In genomic region chr20:44001667-44002596, GRCh38 we compare ENCODE assay signal across 13 cellular contexts.
DNase-seq lines count a peak whose midpoint lies in the region; ATAC-seq, FAIRE-seq and TF ChIP-seq lines count a peak whose summit lies in the region.
"Had no signal": no experiment of that assay in that cellular context is flagged by ENCODE, and none has a peak within 500 bp of the region (broad histone marks: within the 10 kb centered on the region; RNA-seq: fewer than 3 reads in every experiment).

No MANE protein-coding gene starts in this region.

- no peaks in the 10 kb centered on the region for H3K9me3 Mint-ChIP-seq in type B pancreatic cell
- H3K9me3 Mint-ChIP-seq: central memory CD8-positive, alpha-beta T cell had no signal

- no TSS peak for BruUV-seq in GM12878 (replicated peaks; lab: Mats Ljungman, UMichigan)

- TF ChIP-seq EP300 in GM12878 (IDR thresholded peaks at IDR 0.05; ENCODE audit: borderline replicate concordance in 1 of 2, control insufficient read depth in 1 of 2, low read depth in 2 of 2, low read length in 2 of 2), result peak in 1 of 2 experiments; percentile 6; a peak in 2 of 4 replicates

- RAD21 ChIA-PET in GM12878 (lab: Charles Lee; ENCODE audit: unreplicated experiment), result interaction anchor here (1.0 to 4.2 kb wide), 14 partner anchors 13 to 463 kb away, joined by 3 to 28 read pairs (median 3); no protein-coding TSS in a partner anchor

- intact Hi-C loops in GM12878 (cut with micrococcal nuclease; ENCODE audit: unreplicated experiment), result loop anchor here (1.0 to 5.0 kb wide), 2 partner anchors 80 to 251 kb away; no protein-coding TSS in a partner anchor

- H3K4me3 ChIP-seq in GM12878, result no peak overlapping the region
- H3K4me3 ChIP-seq: sigmoid colon had no signal

- H3K9ac ChIP-seq in GM12878 (ENCODE audit: control insufficient read depth, insufficient read depth, low read length), result no peak overlapping the region

- H3K9me3 ChIP-seq in GM12878 (replicated peaks; ENCODE audit: control insufficient read depth, insufficient read depth, low read length), result no peaks in the 10 kb centered on the region; the same call in 2 of the 3 replicates

- SMC1A ChIA-PET in GM12878 (lab: Charles Lee; ENCODE audit: uncharacterized antibody, unreplicated experiment), result interaction anchor here (0.7 to 3.6 kb wide), 15 partner anchors 12 to 269 kb away, joined by 3 to 17 read pairs (median 6); no protein-coding TSS in a partner anchor

- peaks cover 46% of the 10 kb centered on the region for H3K27me3 Mint-ChIP-seq in type B pancreatic cell

- CTCF ChIA-PET in GM12878 (lab: Yijun Ruan, JAX), result interaction anchor here (1.0 to 2.5 kb wide), 10 partner anchors 8 to 252 kb away, joined by 3 to 14 read pairs (median 4); no protein-coding TSS in a partner anchor

- in situ Hi-C loops in GM12878 (cut with MboI), result no loop called here

- H3K4me1 ChIP-seq in GM12878 (ENCODE audit: control insufficient read depth, insufficient read depth, low read length), result peaks cover 16% of the 10 kb centered on the region
- H3K4me1 ChIP-seq: sigmoid colon had no signal

- H3K36me3 Mint-ChIP-seq in type B pancreatic cell, result no peaks in the 10 kb centered on the region

- H3K79me2 ChIP-seq in GM12878 (ENCODE audit: control insufficient read depth, insufficient read depth, low read length), result no peaks in the 10 kb centered on the region

- TF ChIP-seq CTCF in GM12878 (IDR thresholded peaks at IDR 0.05 in 2 of 3, conservative IDR thresholded peaks at IDR 0.05 in 1 of 3; ENCODE audit: control insufficient read depth in 2 of 3, extremely low read depth in 1 of 3, insufficient read depth in 1 of 3, low read depth in 3 of 3, low read length in 3 of 3), result no peak
- no peak for TF ChIP-seq CTCF in type B pancreatic cell (conservative IDR thresholded peaks at IDR 0.05)

- H3K4me1 Mint-ChIP-seq in type B pancreatic cell (ENCODE audit: unreplicated experiment), result no peaks in the 10 kb centered on the region

- H3K27ac Mint-ChIP-seq in type B pancreatic cell, result no peak overlapping the region

- no peak overlapping the region for H2AFZ ChIP-seq in GM12878 (ENCODE audit: control insufficient read depth, low read depth, low read length)

- ATAC-seq in GM18499 (IDR thresholded peaks at IDR 0.05; ENCODE audit: insufficient read depth, unreplicated experiment) (peak; percentile 45), GM19025 (IDR thresholded peaks at IDR 0.05; ENCODE audit: low read depth, unreplicated experiment) (peak; percentile 72), HG02763 (IDR thresholded peaks at IDR 0.05; ENCODE audit: unreplicated experiment) (peak; percentile 75), GM12878 (peak; percentile 90)

- peak; percentile 74 for FAIRE-seq in GM12878 (lab: Jason Lieb, UNC)

- no peak for TF ChIP-seq RAD21 in GM12878 (IDR thresholded peaks at IDR 0.05; ENCODE audit: insufficient read depth, low read depth, low read length)

- H3K36me3 ChIP-seq in GM12878 (ENCODE audit: control insufficient read depth in 2 of 2, insufficient read depth in 2 of 2, low read length in 1 of 2), result peaks cover 0 to 2% of the 10 kb centered on the region in 2 experiments; a peak in 1 of 4 replicates
- H3K36me3 ChIP-seq: sigmoid colon had no signal

- no peak overlapping the region for H3K27ac ChIP-seq in GM12878 (ENCODE audit: control insufficient read depth, insufficient read depth)
- H3K27ac ChIP-seq: sigmoid colon, VCaP had no signal

- no peaks in the 10 kb centered on the region for H4K20me1 ChIP-seq in GM12878 (ENCODE audit: control insufficient read depth, insufficient read depth)

- POLR2A ChIA-PET in GM12878 (lab: Charles Lee), result interaction anchor here (1.1 to 1.6 kb wide), 5 partner anchors 16 to 85 kb away, joined by 3 to 5 read pairs (median 3); no protein-coding TSS in a partner anchor

- H3K27me3 ChIP-seq in GM12878 (replicated peaks in 1 of 2; ENCODE audit: control insufficient read depth in 2 of 2, insufficient read depth in 2 of 2, low read length in 1 of 2), result no peaks in the 10 kb centered on the region
- H3K27me3 ChIP-seq: sigmoid colon had no signal

- 0% methylated on average over 6 of the region's 6 CpGs for WGBS in GM12878 (ENCODE audit: insufficient coverage, insufficient replicate concordance, low lambda C conversion rate, missing lambda C conversion rate)

- no peak for TF ChIP-seq POLR2A in GM12878 (IDR thresholded peaks at IDR 0.05; ENCODE audit: low read depth, low read length)

- peak overlapping the region; percentile 46 for H3K4me2 ChIP-seq in GM12878 (ENCODE audit: control insufficient read depth, insufficient read depth)

- peak; percentile 74 for DNase-seq in GM12878 (ENCODE audit: low read depth, low spot score)
- no peak for DNase-seq in type B pancreatic cell (ENCODE audit: extremely low spot score, unreplicated experiment)
- DNase-seq in NK-92 treated with Interleukin-12 subunit alpha and Interleukin-12 subunit beta, amount 100 ng/mL, for 24 hours (lab: John Stamatoyannopoulos, UW), result no peak
- no peak for DNase-seq in anterior cingulate cortex (lab: John Stamatoyannopoulos, UW)
- DNase-seq: activated effector memory CD4-positive, alpha-beta T cell treated with Interleukin-2 at 50 U/mL for 16 hours; COR-L47; NCI-H2171; sigmoid colon had no signal

- no peak overlapping the region for H3K4me3 Mint-ChIP-seq in type B pancreatic cell
- H3K4me3 Mint-ChIP-seq: central memory CD8-positive, alpha-beta T cell had no signal

TF ChIP-seq in GM12878, 131 proteins besides CTCF, POLR2A, EP300 and RAD21 (continues in another document):
- TF ChIP-seq SIX5 (IDR thresholded peaks at IDR 0.05; ENCODE audit: low read depth, low read length, severe bottlenecking) (no peak), ZBTB11 (CRISPR knock-in tag; IDR thresholded peaks at IDR 0.05) (no peak), NRF1 (conservative IDR thresholded peaks at IDR 0.05; ENCODE audit: low read depth, low read length) (no peak), BMI1 (IDR thresholded peaks at IDR 0.05; ENCODE audit: borderline replicate concordance) (no peak), DPF2 (IDR thresholded peaks at IDR 0.05) (0 out of 2 replicates have a peak, but pooled peaks have one; percentile 36), BCLAF1 (IDR thresholded peaks at IDR 0.05) (no peak)
